9 cellular contexts compared by ENCODE assay signal in genomic region chr1:1908506-1908791, GRCh38. TPM values are rescaled to one million over a fixed set of nuclear protein-coding genes. Genes with fewer than 3 reads are reported as not detected.
DNase-seq lines count a peak whose midpoint lies in the region; ATAC-seq and TF ChIP-seq lines count a peak whose summit lies in the region.
"Had no signal": no experiment of that assay in that cellular context is flagged by ENCODE, and none has a peak within 500 bp of the region (broad histone marks: within the 10 kb centered on the region; RNA-seq: fewer than 3 reads in every experiment).

No MANE protein-coding gene starts in this region.

- no peaks in the 10 kb centered on the region for H3K27me3 ChIP-seq in CD4-positive, alpha-beta memory T cell (ENCODE audit: insufficient read depth, low read length)
- H3K27me3 ChIP-seq in stomach smooth muscle (ENCODE audit: control insufficient read depth in 1 of 2, insufficient read depth in 2 of 2, low read length in 2 of 2): no peaks in the 10 kb centered on the region

- CTCF ChIA-PET in CD4-positive, alpha-beta memory T cell (lab: Charles Lee; ENCODE audit: partially characterized antibody): interaction anchor here (0.6 to 6.5 kb wide), 14 partner anchors 12 to 132 kb away, joined by 3 to 58 read pairs (median 3); no protein-coding TSS in a partner anchor
- CTCF ChIA-PET in activated CD8-positive, alpha-beta T cell treated with anti-CD3 and anti-CD28 coated beads for 36 hours (lab: Charles Lee): interaction anchor here (0.6 to 5.4 kb wide), 17 partner anchors 9 to 142 kb away, joined by 3 to 80 read pairs (median 4); partner anchors contain the start of gene TMEM52

- DNase-seq in CD4-positive, alpha-beta memory T cell: no peak
- DNase-seq in activated CD8-positive, alpha-beta T cell treated with anti-CD3 and anti-CD28 coated beads for 36 hours: peak; percentile 42
- DNase-seq in NCI-H1417 treated with DMSO at 0.1 percent for 48 hours (lab: John Stamatoyannopoulos, UW): no peak
- DNase-seq in NCI-H1417 (lab: John Stamatoyannopoulos, UW): no peak
- no peak for DNase-seq in NCI-H2107 (lab: John Stamatoyannopoulos, UW)

- peaks cover 21% of the 10 kb centered on the region for H3K4me1 ChIP-seq in CD4-positive, alpha-beta memory T cell (ENCODE audit: insufficient read depth, low read length)
- peaks cover 25% of the 10 kb centered on the region for H3K4me1 ChIP-seq in stomach smooth muscle (ENCODE audit: control insufficient read depth, insufficient read depth, low read length)

- ATAC-seq in HG02763 (IDR thresholded peaks at IDR 0.05; ENCODE audit: unreplicated experiment): peak; percentile 10
- ATAC-seq in activated CD8-positive, alpha-beta T cell treated with anti-CD3 and anti-CD28 coated beads for 36 hours: no peak

- peak overlapping the region; percentile 17 to 56 for H3K4me3 ChIP-seq in CD4-positive, alpha-beta memory T cell (ENCODE audit: low read length in 2 of 2)
- H3K4me3 ChIP-seq in iPS-18c (ENCODE audit: insufficient read depth, low read depth, low read length): peak overlapping the region; percentile 72
- H3K4me3 ChIP-seq in stomach smooth muscle (ENCODE audit: low read length in 2 of 2): peak overlapping the region; percentile 59 to 84

- peak overlapping the region in 3 of 7 donors; percentile 56 to 58 (median 57) for H3K27ac Mint-ChIP-seq in CD4-positive, alpha-beta memory T cell
- peak overlapping the region; percentile 42 for H3K27ac Mint-ChIP-seq in activated CD8-positive, alpha-beta T cell treated with anti-CD3 and anti-CD28 coated beads for 36 hours

- POLR2A ChIA-PET in CD4-positive, alpha-beta memory T cell (lab: Charles Lee; ENCODE audit: partially characterized antibody): interaction anchor here (0.7 to 2.9 kb wide), 15 partner anchors 10 to 294 kb away, joined by 3 to 28 read pairs (median 7); partner anchors contain the start of genes CDK11A, GNB1, MIB2 and NADK
- POLR2A ChIA-PET in activated CD8-positive, alpha-beta T cell treated with anti-CD3 and anti-CD28 coated beads for 36 hours (lab: Charles Lee): interaction anchor here (1.0 to 1.7 kb wide), 7 partner anchors 9 to 132 kb away, joined by 3 to 9 read pairs (median 6); no protein-coding TSS in a partner anchor

- no peak for TF ChIP-seq CTCF in activated CD8-positive, alpha-beta T cell treated with anti-CD3 and anti-CD28 coated beads for 36 hours (IDR thresholded peaks at IDR 0.05)

- H3K27ac ChIP-seq in CD4-positive, alpha-beta memory T cell (ENCODE audit: low read depth, low read length): peak overlapping the region; percentile 77
- H3K27ac ChIP-seq in stomach smooth muscle (ENCODE audit: low read length): peak overlapping the region; percentile 62

- H3K9me3 ChIP-seq in CD4-positive, alpha-beta memory T cell (ENCODE audit: control insufficient read depth in 1 of 2, low read length in 2 of 2): no peaks in the 10 kb centered on the region
- no peaks in the 10 kb centered on the region for H3K9me3 ChIP-seq in iPS-18c (ENCODE audit: control insufficient read depth, insufficient read depth, low read length)
- H3K9me3 ChIP-seq in stomach smooth muscle (ENCODE audit: control insufficient read depth in 2 of 2, low read length in 2 of 2): no peaks in the 10 kb centered on the region

- intact Hi-C loops in CD4-positive, alpha-beta memory T cell (cut with micrococcal nuclease): loop anchor here (5.0 kb wide), 1 partner anchor 186 kb away; the partner anchor contains the start of gene CDK11A
- intact Hi-C loops in activated CD8-positive, alpha-beta T cell treated with anti-CD3 and anti-CD28 coated beads for 36 hours (cut with micrococcal nuclease): no loop called here

- no peaks in the 10 kb centered on the region for H3K36me3 Mint-ChIP-seq in CD4-positive, alpha-beta memory T cell
- H3K36me3 Mint-ChIP-seq in activated CD8-positive, alpha-beta T cell treated with anti-CD3 and anti-CD28 coated beads for 36 hours (ENCODE audit: low read depth): no peaks in the 10 kb centered on the region

- H3K9ac ChIP-seq in stomach smooth muscle (ENCODE audit: low read length in 2 of 2): peak overlapping the region; percentile 76 to 81

- no peaks in the 10 kb centered on the region for H3K9me3 Mint-ChIP-seq in CD4-positive, alpha-beta memory T cell
- no peaks in the 10 kb centered on the region for H3K9me3 Mint-ChIP-seq in activated CD8-positive, alpha-beta T cell treated with anti-CD3 and anti-CD28 coated beads for 36 hours

- H3K4me3 Mint-ChIP-seq in CD4-positive, alpha-beta memory T cell: peak overlapping the region in 6 of 8 donors; percentile 17 to 70 (median 65)
- H3K4me3 Mint-ChIP-seq in activated CD8-positive, alpha-beta T cell treated with anti-CD3 and anti-CD28 coated beads for 36 hours: peak overlapping the region; percentile 66

- peaks cover 7 to 16% (median 11%) of the 10 kb centered on the region in 4 donors for H3K4me1 Mint-ChIP-seq in CD4-positive, alpha-beta memory T cell
- peaks cover 13% of the 10 kb centered on the region for H3K4me1 Mint-ChIP-seq in activated CD8-positive, alpha-beta T cell treated with anti-CD3 and anti-CD28 coated beads for 36 hours (ENCODE audit: low read depth)

- no peaks in the 10 kb centered on the region for H3K36me3 ChIP-seq in CD4-positive, alpha-beta memory T cell (ENCODE audit: insufficient read depth, low read length)
- H3K36me3 ChIP-seq in stomach smooth muscle (ENCODE audit: control insufficient read depth in 2 of 2, insufficient read depth in 2 of 2, low read length in 2 of 2): no peaks in the 10 kb centered on the region

- no peaks in the 10 kb centered on the region for H3K27me3 Mint-ChIP-seq in CD4-positive, alpha-beta memory T cell
- no peaks in the 10 kb centered on the region for H3K27me3 Mint-ChIP-seq in activated CD8-positive, alpha-beta T cell treated with anti-CD3 and anti-CD28 coated beads for 36 hours

RNA-seq across cellular contexts. Expression of gene CALML6, which starts 6.6 kb away (rescaled TPM):
- total RNA-seq in CD4-positive, alpha-beta memory T cell: under 1 TPM; 0.44 to 0.78 TPM
- not detected for polyA plus RNA-seq in CD4-positive, alpha-beta memory T cell
- under 1 TPM; 0.47 to 0.76 TPM for total RNA-seq in activated CD8-positive, alpha-beta T cell treated with anti-CD3 and anti-CD28 coated beads for 36 hours
- total RNA-seq: HT1080 had no signal

RNA-seq across cellular contexts. Expression of gene TMEM52, which starts 10.6 kb away (rescaled TPM):
- total RNA-seq in CD4-positive, alpha-beta memory T cell: under 1 TPM in 1 of 2 experiments, not detected in 1; 0.55 TPM
- not detected for polyA plus RNA-seq in CD4-positive, alpha-beta memory T cell
- total RNA-seq in activated CD8-positive, alpha-beta T cell treated with anti-CD3 and anti-CD28 coated beads for 36 hours: 1 to 10 TPM; 2.1 to 2.2 TPM

RNA-seq across cellular contexts. Expression of gene GNB1, which starts 17.6 kb away (rescaled TPM):
- 100 to 1,000 TPM; 257 to 276 TPM for total RNA-seq in CD4-positive, alpha-beta memory T cell
- 100 to 1,000 TPM in 1 of 2 donors, 10 to 100 TPM in 1; 70.9 to 137 TPM for polyA plus RNA-seq in CD4-positive, alpha-beta memory T cell
- 100 to 1,000 TPM; 318 to 330 TPM for total RNA-seq in activated CD8-positive, alpha-beta T cell treated with anti-CD3 and anti-CD28 coated beads for 36 hours
